14 cellular contexts compared by ENCODE assay signal in the genomic region with DNA sequence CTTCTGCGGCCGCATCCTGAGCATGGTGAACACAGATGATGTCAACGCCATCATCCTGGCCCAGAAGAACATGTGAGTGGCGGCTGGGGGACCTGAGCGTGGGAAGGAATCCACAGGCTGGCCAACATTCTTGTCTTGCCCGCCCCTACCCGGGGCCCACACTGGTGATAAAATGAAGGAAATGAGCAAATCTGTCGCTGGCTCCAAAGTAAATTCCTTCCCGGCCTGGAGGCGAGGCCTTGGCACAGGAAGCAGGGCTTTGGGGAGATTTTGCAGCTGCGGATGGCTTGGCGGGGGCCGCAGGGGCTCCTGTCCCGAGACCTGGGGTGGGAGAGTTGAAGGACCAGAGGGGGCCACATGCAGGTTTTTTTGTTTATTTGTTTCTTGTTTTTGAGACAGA. TPM values are rescaled to one million over a fixed set of nuclear protein-coding genes. Genes with fewer than 3 reads are reported as not detected.
DNase-seq lines count a peak whose midpoint lies in the region; ATAC-seq and TF ChIP-seq lines count a peak whose summit lies in the region.
"Had no signal": no experiment of that assay in that cellular context is flagged by ENCODE, and none has a peak within 500 bp of the region (broad histone marks: within the 10 kb centered on the region; RNA-seq: fewer than 3 reads in every experiment).

No MANE protein-coding gene starts in this region.

- intact Hi-C loops in Right ventricle myocardium inferior (cut with DNase I) = no loop called here
- intact Hi-C loops in cardiac septum (cut with DNase I) = no loop called here
- intact Hi-C loops in uterus (cut with DNase I; ENCODE audit: low total_unique reads) = no loop called here

- no peak overlapping the region for H3K4me3 Mint-ChIP-seq in activated CD4-positive, alpha-beta memory T cell treated with anti-CD3 and anti-CD28 coated beads, Interleukin-2, amount 10 ng/mL, durations not matched to agents 7 days and 5 days
- H3K4me3 Mint-ChIP-seq: HFFc6, type B pancreatic cell had no signal

- no peak overlapping the region for H3K18ac ChIP-seq in mesenchymal stem cell (ENCODE audit: low read depth in 1 of 2, low read length in 2 of 2)

- H3K27ac Mint-ChIP-seq in activated CD4-positive, alpha-beta memory T cell treated with anti-CD3 and anti-CD28 coated beads, Interleukin-2, amount 10 ng/mL, durations not matched to agents 7 days and 5 days = no peak overlapping the region
- H3K27ac Mint-ChIP-seq: HFFc6, type B pancreatic cell had no signal

- no peak for TF ChIP-seq CTCF in uterus (IDR thresholded peaks at IDR 0.05)

- peaks cover 59% of the 10 kb centered on the region for H3K36me3 Mint-ChIP-seq in activated CD4-positive, alpha-beta memory T cell treated with anti-CD3 and anti-CD28 coated beads, Interleukin-2, amount 10 ng/mL, durations not matched to agents 7 days and 5 days (ENCODE audit: low read depth)

- H3K4me1 ChIP-seq in mesenchymal stem cell (ENCODE audit: control insufficient read depth, insufficient read depth, low read depth, low read length) = peaks cover 4% of the 10 kb centered on the region
- H3K4me1 ChIP-seq in uterus = peaks cover 0 to 5% of the 10 kb centered on the region in 2 donors

- H3K36me3 ChIP-seq in mesenchymal stem cell (ENCODE audit: control insufficient read depth in 1 of 2, insufficient read depth in 2 of 2, low read depth in 1 of 2, low read length in 2 of 2) (peaks cover 52% of the 10 kb centered on the region in 2 experiments), uterus (no peaks in the 10 kb centered on the region)

- no peaks in the 10 kb centered on the region for H3K27me3 Mint-ChIP-seq in activated CD4-positive, alpha-beta memory T cell treated with anti-CD3 and anti-CD28 coated beads, Interleukin-2, amount 10 ng/mL, durations not matched to agents 7 days and 5 days
- H3K27me3 Mint-ChIP-seq: type B pancreatic cell had no signal

- H3K9me3 ChIP-seq in mesenchymal stem cell (ENCODE audit: control insufficient read depth, low read length) (no peaks in the 10 kb centered on the region), uterus (no peaks in the 10 kb centered on the region)
- H3K9me3 ChIP-seq: sigmoid colon had no signal

- H4K8ac ChIP-seq in mesenchymal stem cell (ENCODE audit: low read length) = no peak overlapping the region

- peaks cover 22% of the 10 kb centered on the region for H3K79me1 ChIP-seq in mesenchymal stem cell (replicated peaks; ENCODE audit: low read length, poor library complexity, severe bottlenecking)

- POLR2A ChIA-PET in activated CD4-positive, alpha-beta memory T cell treated with anti-CD3 and anti-CD28 coated beads, Interleukin-2, amount 10 ng/mL, durations not matched to agents 7 days and 5 days (lab: Charles Lee) = no interaction called here

- no peak overlapping the region for H2BK15ac ChIP-seq in mesenchymal stem cell (ENCODE audit: low read depth, poor library complexity, severe bottlenecking)

- no peak overlapping the region for H3K4me2 ChIP-seq in mesenchymal stem cell (ENCODE audit: low read length, poor library complexity, severe bottlenecking)

- H3K4me3 ChIP-seq in mesenchymal stem cell (ENCODE audit: insufficient read depth in 1 of 2, low read depth in 1 of 2, low read length in 2 of 2) = no peak overlapping the region
- H3K4me3 ChIP-seq in uterus = no peak overlapping the region
- H3K4me3 ChIP-seq: sigmoid colon had no signal

- CTCF ChIA-PET in activated CD4-positive, alpha-beta memory T cell treated with anti-CD3 and anti-CD28 coated beads, Interleukin-2, amount 10 ng/mL, durations not matched to agents 7 days and 5 days (lab: Charles Lee) = no interaction called here

- peak; percentile 17 for ATAC-seq in Right ventricle myocardium inferior
- ATAC-seq: Panc1 had no signal

- no peak overlapping the region for H2AFZ ChIP-seq in mesenchymal stem cell (ENCODE audit: low read depth, low read length)

- H3K4me1 Mint-ChIP-seq in activated CD4-positive, alpha-beta memory T cell treated with anti-CD3 and anti-CD28 coated beads, Interleukin-2, amount 10 ng/mL, durations not matched to agents 7 days and 5 days = peaks cover 22% of the 10 kb centered on the region

- no peak overlapping the region for H4K91ac ChIP-seq in mesenchymal stem cell (ENCODE audit: low read length)

- H3K14ac ChIP-seq in mesenchymal stem cell (ENCODE audit: low read length in 2 of 2) = no peak overlapping the region

- peak overlapping the region; percentile 48 for H3K9ac ChIP-seq in mesenchymal stem cell (ENCODE audit: low read length)

- TF ChIP-seq POLR2A in uterus (IDR thresholded peaks at IDR 0.05) = no peak

- H3K27ac ChIP-seq in mesenchymal stem cell (ENCODE audit: low read length, poor library complexity, severe bottlenecking) = no peak overlapping the region
- H3K27ac ChIP-seq in uterus = peak overlapping the region; percentile 69 to 73

- no peak overlapping the region for H2BK5ac ChIP-seq in mesenchymal stem cell (ENCODE audit: low read depth, low read length, poor library complexity, severe bottlenecking)

- WGBS in mesenchymal stem cell = 96% methylated on average over 14 of the region's 14 CpGs

- no peaks in the 10 kb centered on the region for H3K9me3 Mint-ChIP-seq in activated CD4-positive, alpha-beta memory T cell treated with anti-CD3 and anti-CD28 coated beads, Interleukin-2, amount 10 ng/mL, durations not matched to agents 7 days and 5 days
- H3K9me3 Mint-ChIP-seq: HFFc6, type B pancreatic cell had no signal

- no peak overlapping the region for H3K23ac ChIP-seq in mesenchymal stem cell (ENCODE audit: low read length in 2 of 2)

- DNase-seq in Right ventricle myocardium inferior (ENCODE audit: missing footprints) (no peak), cardiac septum (ENCODE audit: low spot score) (no peak), mesenchymal stem cell (no peak), uterus (no peak), germinal center (ENCODE audit: low spot score) (no peak)
- DNase-seq in activated CD4-positive, alpha-beta memory T cell treated with anti-CD3 and anti-CD28 coated beads, Interleukin-2, amount 10 ng/mL, durations not matched to agents 7 days and 5 days = no peak
- DNase-seq: activated CD4-positive, alpha-beta T cell treated with anti-CD3 and anti-CD28 coated beads, Interleukin-2, amount 50 U/mL, for 48 hours; activated naive CD4-positive, alpha-beta T cell; COR-L47; HFFc6; NCI-H1092; sigmoid colon had no signal

- no peak overlapping the region for H3K4ac ChIP-seq in mesenchymal stem cell (ENCODE audit: low read depth in 1 of 2, low read length in 2 of 2)

- H3K27me3 ChIP-seq in mesenchymal stem cell (ENCODE audit: control insufficient read depth in 1 of 2, insufficient read depth in 1 of 2, low read length in 2 of 2) (no peaks in the 10 kb centered on the region), uterus (no peaks in the 10 kb centered on the region)
- H3K27me3 ChIP-seq: sigmoid colon had no signal

- no peak overlapping the region for H2BK12ac ChIP-seq in mesenchymal stem cell (ENCODE audit: low read length in 2 of 2)

- no peak overlapping the region for H2AK5ac ChIP-seq in mesenchymal stem cell (ENCODE audit: low read length, severe bottlenecking)

- no peak overlapping the region for H2BK120ac ChIP-seq in mesenchymal stem cell (ENCODE audit: low read depth, low read length)

RNA-seq across cellular contexts. Expression of gene KXD1, which starts 4.4 kb away (rescaled TPM):
- 50.3 TPM for total RNA-seq in Right ventricle myocardium inferior
- total RNA-seq in cardiac septum = 59.6 TPM
- polyA plus RNA-seq in mesenchymal stem cell (2013, experiment 1 of 2) = 138 TPM
- 134 TPM for polyA plus RNA-seq in mesenchymal stem cell (2013, experiment 2 of 2)
- 100 to 1,000 TPM in 1 of 4 donors, 10 to 100 TPM in 3; 30.3 to 113 (median 82.5) TPM for total RNA-seq in uterus
- 10 to 100 TPM; 93.0 to 99.1 TPM for total RNA-seq in activated CD4-positive, alpha-beta memory T cell treated with anti-CD3 and anti-CD28 coated beads, Interleukin-2, amount 10 ng/mL, durations not matched to agents 7 days and 5 days

RNA-seq across cellular contexts. Expression of gene UBA52, which starts 9.6 kb away (rescaled TPM):
- total RNA-seq in Right ventricle myocardium inferior = 737 TPM
- 573 TPM for total RNA-seq in cardiac septum
- 1,500 TPM for polyA plus RNA-seq in mesenchymal stem cell (2013, experiment 1 of 2)
- 1,505 TPM for polyA plus RNA-seq in mesenchymal stem cell (2013, experiment 2 of 2)
- 1,000 to 10,000 TPM in 2 of 4 donors, 100 to 1,000 TPM in 2; 295 to 1,369 (median 721) TPM for total RNA-seq in uterus
- 1,000 to 10,000 TPM; 1,374 to 1,409 TPM for total RNA-seq in activated CD4-positive, alpha-beta memory T cell treated with anti-CD3 and anti-CD28 coated beads, Interleukin-2, amount 10 ng/mL, durations not matched to agents 7 days and 5 days

RNA-seq across cellular contexts. Expression of gene FKBP8, which starts 18.7 kb away (rescaled TPM):
- total RNA-seq in Right ventricle myocardium inferior (181 TPM), cardiac septum (161 TPM), uterus (100 to 1,000 TPM; 139 to 273 (median 205) TPM)
- polyA plus RNA-seq in mesenchymal stem cell (2013, experiment 1 of 2) = 175 TPM
- 169 TPM for polyA plus RNA-seq in mesenchymal stem cell (2013, experiment 2 of 2)
- 100 to 1,000 TPM; 263 TPM for total RNA-seq in activated CD4-positive, alpha-beta memory T cell treated with anti-CD3 and anti-CD28 coated beads, Interleukin-2, amount 10 ng/mL, durations not matched to agents 7 days and 5 days

RNA-seq across cellular contexts. Expression of gene REX1BD, which starts 26.5 kb away (rescaled TPM):
- total RNA-seq in Right ventricle myocardium inferior = 79.3 TPM
- 58.9 TPM for total RNA-seq in cardiac septum
- polyA plus RNA-seq in mesenchymal stem cell (2013, experiment 1 of 2) = 64.9 TPM
- 73.1 TPM for polyA plus RNA-seq in mesenchymal stem cell (2013, experiment 2 of 2)
- total RNA-seq in uterus = 100 to 1,000 TPM in 1 of 4 donors, 10 to 100 TPM in 3; 29.7 to 295 (median 74.2) TPM
- 10 to 100 TPM; 81.2 to 83.3 TPM for total RNA-seq in activated CD4-positive, alpha-beta memory T cell treated with anti-CD3 and anti-CD28 coated beads, Interleukin-2, amount 10 ng/mL, durations not matched to agents 7 days and 5 days

RNA-seq across cellular contexts. Expression of gene ELL, which starts 40.2 kb away (rescaled TPM):
- total RNA-seq in Right ventricle myocardium inferior (8.4 TPM), cardiac septum (9.9 TPM), uterus (10 to 100 TPM in 3 of 4 donors, 1 to 10 TPM in 1; 4.1 to 43.5 (median 21.7) TPM)
- polyA plus RNA-seq in mesenchymal stem cell (2013, experiment 1 of 2) = 9.8 TPM
- 9.8 TPM for polyA plus RNA-seq in mesenchymal stem cell (2013, experiment 2 of 2)
- total RNA-seq in activated CD4-positive, alpha-beta memory T cell treated with anti-CD3 and anti-CD28 coated beads, Interleukin-2, amount 10 ng/mL, durations not matched to agents 7 days and 5 days = 10 to 100 TPM; 26.2 to 26.3 TPM
